Comparison of ENCODE assay signal across 20 cellular contexts in genomic region chr12:122846622-122847515, GRCh38.
"Had no signal": no experiment of that assay in that cellular context is flagged by ENCODE, and none has a peak within 500 bp of the region (broad histone marks: within the 10 kb centered on the region; RNA-seq: fewer than 3 reads in every experiment).

No MANE protein-coding gene starts in this region.

- H3K27me3 Mint-ChIP-seq: activated naive CD8-positive, alpha-beta T cell treated with anti-CD3 and anti-CD28 coated beads, Interleukin-2, amount 10 ng/mL, durations not matched to agents 7 days and 5 days; dendritic cell treated with granulocyte-macrophage colony-stimulating factor and Interleukin-4, amounts not matched to agents 40 ng/mL and 50 ng/mL, for 4 days; natural killer cell treated with Interleukin-12 subunit alpha and Interleukin-12 subunit beta and Interleukin-15 and Interleukin-18, amount 100 ng/mL, for 72 hours; T-helper 17 cell had no signal

- H3K4me3 Mint-ChIP-seq: activated naive CD4-positive, alpha-beta T cell treated with anti-CD3 and anti-CD28 coated beads for 36 hours; activated naive CD8-positive, alpha-beta T cell treated with anti-CD3 and anti-CD28 coated beads, Interleukin-2, amount 10 ng/mL, durations not matched to agents 7 days and 5 days; activated T-cell treated with anti-CD3 and anti-CD28 coated beads, Interleukin-2, amount 50 U/mL, for 4 hours; dendritic cell treated with granulocyte-macrophage colony-stimulating factor and Interleukin-4, amounts not matched to agents 40 ng/mL and 50 ng/mL, for 4 days; natural killer cell treated with Interleukin-12 subunit alpha and Interleukin-12 subunit beta and Interleukin-15 and Interleukin-18, amount 100 ng/mL, for 72 hours; T-helper 17 cell had no signal

- H3K9me3 Mint-ChIP-seq: activated naive CD4-positive, alpha-beta T cell treated with anti-CD3 and anti-CD28 coated beads for 36 hours; activated naive CD8-positive, alpha-beta T cell treated with anti-CD3 and anti-CD28 coated beads, Interleukin-2, amount 10 ng/mL, durations not matched to agents 7 days and 5 days; activated T-cell treated with anti-CD3 and anti-CD28 coated beads, Interleukin-2, amount 50 U/mL, for 4 hours; activated T-helper 2 cell treated with anti-CD3 and anti-CD28 coated beads, Interferon-gamma antibody, Interleukin-2, Interleukin-4, amounts not matched to agents 10 μg/mL and 5 μg/mL and 100 μg/mL, durations not matched to agents 14 hours and 24 hours and 36 hours; dendritic cell treated with granulocyte-macrophage colony-stimulating factor and Interleukin-4, amounts not matched to agents 40 ng/mL and 50 ng/mL, for 4 days; natural killer cell treated with Interleukin-12 subunit alpha and Interleukin-12 subunit beta and Interleukin-15 and Interleukin-18, amount 100 ng/mL, for 72 hours had no signal

- DNase-seq: activated CD4-positive, alpha-beta T cell treated with anti-CD3 and anti-CD28 coated beads for 4 hours; activated CD4-positive, alpha-beta T cell treated with anti-CD3 and anti-CD28 coated beads, Interleukin-2, amount 50 U/mL, for 48 hours; activated CD4-positive, CD25-positive, alpha-beta regulatory T cell; activated CD8-positive, alpha-beta memory T cell treated with anti-CD3 and anti-CD28 coated beads, Interleukin-2, amount 50 U/mL, for 48 hours; activated naive CD4-positive, alpha-beta T cell treated with anti-CD3 and anti-CD28 coated beads for 36 hours; activated naive CD8-positive, alpha-beta T cell treated with anti-CD3 and anti-CD28 coated beads, Interleukin-2, amount 10 ng/mL, durations not matched to agents 7 days and 5 days; activated T-cell treated with anti-CD3 and anti-CD28 coated beads, Interleukin-2, amount 50 U/mL, for 4 hours; amniotic stem cell; effector CD8-positive, alpha-beta T cell; foreskin melanocyte; left ventricle myocardium superior; stimulated activated CD4-positive, alpha-beta T cell treated with anti-CD3 and anti-CD28 coated beads, Interleukin-4, amount 100 ng/mL, for 4 hours; stimulated activated naive CD8-positive, alpha-beta T cell treated with anti-CD3 and anti-CD28 coated beads, Interleukin-15, Interleukin-2, amounts not matched to agents 100 U/mL and 50 U/mL, for 24 hours; T-helper 17 cell; tibial artery had no signal

- H3K4me1 Mint-ChIP-seq: activated naive CD8-positive, alpha-beta T cell treated with anti-CD3 and anti-CD28 coated beads, Interleukin-2, amount 10 ng/mL, durations not matched to agents 7 days and 5 days had no signal

- H3K9me3 ChIP-seq: neutrophil, pancreas, tibial artery had no signal

- H3K27ac Mint-ChIP-seq: activated naive CD4-positive, alpha-beta T cell treated with anti-CD3 and anti-CD28 coated beads for 36 hours; activated naive CD8-positive, alpha-beta T cell treated with anti-CD3 and anti-CD28 coated beads, Interleukin-2, amount 10 ng/mL, durations not matched to agents 7 days and 5 days; activated T-helper 2 cell treated with anti-CD3 and anti-CD28 coated beads, Interferon-gamma antibody, Interleukin-2, Interleukin-4, amounts not matched to agents 10 μg/mL and 5 μg/mL and 100 μg/mL, durations not matched to agents 14 hours and 24 hours and 36 hours; dendritic cell treated with granulocyte-macrophage colony-stimulating factor and Interleukin-4, amounts not matched to agents 40 ng/mL and 50 ng/mL, for 4 days; natural killer cell treated with Interleukin-12 subunit alpha and Interleukin-12 subunit beta and Interleukin-15 and Interleukin-18, amount 100 ng/mL, for 72 hours; T-helper 17 cell had no signal

- H3K27ac ChIP-seq: neutrophil, pancreas, tibial artery had no signal

- H3K27me3 ChIP-seq: neutrophil, pancreas, tibial artery had no signal

- H3K36me3 Mint-ChIP-seq: activated naive CD8-positive, alpha-beta T cell treated with anti-CD3 and anti-CD28 coated beads, Interleukin-2, amount 10 ng/mL, durations not matched to agents 7 days and 5 days; natural killer cell treated with Interleukin-12 subunit alpha and Interleukin-12 subunit beta and Interleukin-15 and Interleukin-18, amount 100 ng/mL, for 72 hours had no signal
